ENCODE assay signal across 20 cellular contexts in genomic region chr4:182443070-182443469, GRCh38.
"Had no signal": no experiment of that assay in that cellular context is flagged by ENCODE, and none has a peak within 500 bp of the region (broad histone marks: within the 10 kb centered on the region; RNA-seq: fewer than 3 reads in every experiment).

No MANE protein-coding gene starts in this region.

- DNase-seq: activated B cell treated with CpG ODN at 0.5 μM for 24 hours; activated CD4-positive, alpha-beta T cell treated with anti-CD3 and anti-CD28 coated beads for 48 hours; activated CD8-positive, alpha-beta T cell treated with anti-CD3 and anti-CD28 coated beads for 36 hours; activated naive CD4-positive, alpha-beta T cell treated with Interleukin-2 at 50 U/mL for 16 hours; activated naive CD8-positive, alpha-beta T cell treated with anti-CD3 and anti-CD28 coated beads, Interleukin-2, amount 10 ng/mL, durations not matched to agents 7 days and 5 days; activated T-cell treated with anti-CD3 and anti-CD28 coated beads, Interleukin-2, amount 50 U/mL, for 1 hour; cerebellar nuclear complex; effector memory CD8-positive, alpha-beta T cell; foreskin melanocyte; mammary epithelial cell; midbrain; occipital lobe; posterior cingulate gyrus; sigmoid colon; spleen; stimulated activated naive CD8-positive, alpha-beta T cell treated with anti-CD3 and anti-CD28 coated beads, Interleukin-15, Interleukin-2, amounts not matched to agents 100 U/mL and 50 U/mL, for 24 hours; substantia nigra; tibial artery had no signal

- H3K27ac Mint-ChIP-seq: activated B cell treated with CpG ODN at 0.5 μM for 24 hours; activated CD8-positive, alpha-beta T cell treated with anti-CD3 and anti-CD28 coated beads for 36 hours; activated naive CD8-positive, alpha-beta T cell treated with anti-CD3 and anti-CD28 coated beads, Interleukin-2, amount 10 ng/mL, durations not matched to agents 7 days and 5 days; activated T-helper 2 cell treated with anti-CD3 and anti-CD28 coated beads, Interferon-gamma antibody, Interleukin-2, Interleukin-4, amounts not matched to agents 10 μg/mL and 5 μg/mL and 100 μg/mL, durations not matched to agents 14 hours and 24 hours and 36 hours; effector memory CD8-positive, alpha-beta T cell; nephron had no signal

- H3K36me3 ChIP-seq: sigmoid colon, spleen, tibial artery had no signal

- H3K9me3 Mint-ChIP-seq: activated CD8-positive, alpha-beta T cell treated with anti-CD3 and anti-CD28 coated beads for 36 hours; activated naive CD8-positive, alpha-beta T cell treated with anti-CD3 and anti-CD28 coated beads, Interleukin-2, amount 10 ng/mL, durations not matched to agents 7 days and 5 days; activated T-helper 2 cell treated with anti-CD3 and anti-CD28 coated beads, Interferon-gamma antibody, Interleukin-2, Interleukin-4, amounts not matched to agents 10 μg/mL and 5 μg/mL and 100 μg/mL, durations not matched to agents 14 hours and 24 hours and 36 hours; nephron had no signal

- H3K27me3 ChIP-seq: sigmoid colon had no signal

- H3K4me3 Mint-ChIP-seq: activated B cell treated with CpG ODN at 0.5 μM for 24 hours; activated CD8-positive, alpha-beta T cell treated with anti-CD3 and anti-CD28 coated beads for 36 hours; activated naive CD8-positive, alpha-beta T cell treated with anti-CD3 and anti-CD28 coated beads, Interleukin-2, amount 10 ng/mL, durations not matched to agents 7 days and 5 days; effector memory CD8-positive, alpha-beta T cell; nephron had no signal

- H3K4me3 ChIP-seq: sigmoid colon, spleen, tibial artery had no signal

- H3K9me3 ChIP-seq: sigmoid colon, spleen, tibial artery had no signal

- H3K27ac ChIP-seq: sigmoid colon, spleen, tibial artery had no signal

- H3K36me3 Mint-ChIP-seq: activated naive CD8-positive, alpha-beta T cell treated with anti-CD3 and anti-CD28 coated beads, Interleukin-2, amount 10 ng/mL, durations not matched to agents 7 days and 5 days had no signal
